ENCODE assay signal across 19 cellular contexts in genomic region chr1:177650947-177651346, GRCh38.
DNase-seq lines count a peak whose midpoint lies in the region; ATAC-seq and TF ChIP-seq lines count a peak whose summit lies in the region.
"Had no signal": no experiment of that assay in that cellular context is flagged by ENCODE, and none has a peak within 500 bp of the region (broad histone marks: within the 10 kb centered on the region; RNA-seq: fewer than 3 reads in every experiment).

No MANE protein-coding gene starts in this region.

- peak; percentile 55 for ATAC-seq in GM19324 (IDR thresholded peaks at IDR 0.05; ENCODE audit: low FRiP score, unreplicated experiment)
- peak; percentile 41 to 59 for ATAC-seq in lower lobe of right lung
- ATAC-seq: foreskin keratinocyte, sciatic nerve had no signal

- H3K27me3 ChIP-seq in esophagus muscularis mucosa = no peaks in the 10 kb centered on the region
- no peaks in the 10 kb centered on the region for H3K27me3 ChIP-seq in lower lobe of right lung (ENCODE audit: low read depth)

- H3K4me1 ChIP-seq in esophagus muscularis mucosa (no peaks in the 10 kb centered on the region), lower lobe of right lung (no peaks in the 10 kb centered on the region)
- H3K4me1 ChIP-seq: foreskin keratinocyte had no signal

- H3K4me3 Mint-ChIP-seq in T-helper 2 cell treated with Interferon-gamma antibody and Interleukin-4, amounts not matched to agents 5 μg/mL and 100 μg/mL, for 36 hours = no peak overlapping the region
- H3K4me3 Mint-ChIP-seq: activated naive CD4-positive, alpha-beta T cell treated with anti-CD3 and anti-CD28 coated beads, Interleukin-2, amount 10 ng/mL, durations not matched to agents 7 days and 5 days; CD4-positive, alpha-beta memory T cell had no signal

- H3K9me3 Mint-ChIP-seq in T-helper 2 cell treated with Interferon-gamma antibody and Interleukin-4, amounts not matched to agents 5 μg/mL and 100 μg/mL, for 36 hours = peaks cover 12% of the 10 kb centered on the region

- WGBS in esophagus muscularis mucosa = 88% methylated on average over 3 of the region's 3 CpGs

- intact Hi-C loops in esophagus muscularis mucosa (cut with DNase I) = no loop called here
- intact Hi-C loops in lower lobe of right lung (cut with DNase I) = no loop called here

- no peak overlapping the region for H3K27ac Mint-ChIP-seq in T-helper 2 cell treated with Interferon-gamma antibody and Interleukin-4, amounts not matched to agents 5 μg/mL and 100 μg/mL, for 36 hours
- H3K27ac Mint-ChIP-seq: activated naive CD4-positive, alpha-beta T cell treated with anti-CD3 and anti-CD28 coated beads, Interleukin-2, amount 10 ng/mL, durations not matched to agents 7 days and 5 days; CD4-positive, alpha-beta memory T cell had no signal

- no peaks in the 10 kb centered on the region for H3K4me1 Mint-ChIP-seq in T-helper 2 cell treated with Interferon-gamma antibody and Interleukin-4, amounts not matched to agents 5 μg/mL and 100 μg/mL, for 36 hours (ENCODE audit: low read depth)
- H3K4me1 Mint-ChIP-seq: activated naive CD4-positive, alpha-beta T cell treated with anti-CD3 and anti-CD28 coated beads, Interleukin-2, amount 10 ng/mL, durations not matched to agents 7 days and 5 days; CD4-positive, alpha-beta memory T cell had no signal

- TF ChIP-seq EP300 in esophagus muscularis mucosa (IDR thresholded peaks at IDR 0.05) = no peak

- in situ Hi-C loops in ACHN (cut with HindIII; ENCODE audit: low pct_ligation_motif_present, low pct_unique_long_range_greater_than_20kb, low sequenced_read_pairs) = no loop called here

- TF ChIP-seq CTCF in esophagus muscularis mucosa (IDR thresholded peaks at IDR 0.05) (no peak), lower lobe of right lung (IDR thresholded peaks at IDR 0.05) (no peak)

- no peaks in the 10 kb centered on the region for H3K36me3 Mint-ChIP-seq in T-helper 2 cell treated with Interferon-gamma antibody and Interleukin-4, amounts not matched to agents 5 μg/mL and 100 μg/mL, for 36 hours (ENCODE audit: low read depth)
- H3K36me3 Mint-ChIP-seq: activated naive CD4-positive, alpha-beta T cell treated with anti-CD3 and anti-CD28 coated beads, Interleukin-2, amount 10 ng/mL, durations not matched to agents 7 days and 5 days; CD4-positive, alpha-beta memory T cell had no signal

- DNase-seq in ACHN = peak; percentile 74
- peak; percentile 34 for DNase-seq in esophagus muscularis mucosa (ENCODE audit: extremely low spot score)
- DNase-seq in lower lobe of right lung = no peak
- no peak for DNase-seq in NK-92 treated with Interleukin-12 subunit alpha and Interleukin-12 subunit beta, amount 100 ng/mL, for 24 hours (lab: John Stamatoyannopoulos, UW)
- DNase-seq in T-helper 2 cell treated with Interferon-gamma antibody and Interleukin-4, amounts not matched to agents 5 μg/mL and 100 μg/mL, for 36 hours (ENCODE audit: low spot score) = no peak
- no peak for DNase-seq in SKM-1 treated with dmso at 0.1 percent for 144 hours (lab: John Stamatoyannopoulos, UW; ENCODE audit: unreplicated experiment)
- no peak for DNase-seq in medulla oblongata (ENCODE audit: extremely low spot score)
- DNase-seq: activated CD4-positive, alpha-beta T cell treated with anti-CD3 and anti-CD28 coated beads for 4 hours; activated naive CD4-positive, alpha-beta T cell treated with anti-CD3 and anti-CD28 coated beads, Interleukin-2, amount 10 ng/mL, durations not matched to agents 7 days and 5 days; CD4-positive, alpha-beta memory T cell; EL; foreskin keratinocyte; NCI-H2081; NCI-H524 treated with DMSO at 0.1 percent for 48 hours; stimulated activated CD4-positive, alpha-beta T cell treated with anti-CD3 and anti-CD28 coated beads, Interleukin-2, amount 100 ng/mL, for 24 hours had no signal

- no peak overlapping the region for H3K4me3 ChIP-seq in esophagus muscularis mucosa
- H3K4me3 ChIP-seq in lower lobe of right lung = no peak overlapping the region
- H3K4me3 ChIP-seq: SK-N-MC had no signal

- H3K36me3 ChIP-seq in esophagus muscularis mucosa (no peaks in the 10 kb centered on the region), lower lobe of right lung (no peaks in the 10 kb centered on the region)

- H3K9me3 ChIP-seq in esophagus muscularis mucosa (no peaks in the 10 kb centered on the region), lower lobe of right lung (no peaks in the 10 kb centered on the region)

- H3K27ac ChIP-seq in esophagus muscularis mucosa (replicated peaks in 1 of 4) (no peak overlapping the region), lower lobe of right lung (no peak overlapping the region)
- H3K27ac ChIP-seq: foreskin keratinocyte, HL-60, SK-N-MC had no signal

- H3K27me3 Mint-ChIP-seq in T-helper 2 cell treated with Interferon-gamma antibody and Interleukin-4, amounts not matched to agents 5 μg/mL and 100 μg/mL, for 36 hours (ENCODE audit: low read depth) = no peaks in the 10 kb centered on the region
- H3K27me3 Mint-ChIP-seq: activated naive CD4-positive, alpha-beta T cell treated with anti-CD3 and anti-CD28 coated beads, Interleukin-2, amount 10 ng/mL, durations not matched to agents 7 days and 5 days; CD4-positive, alpha-beta memory T cell had no signal

- no peak for TF ChIP-seq POLR2A in esophagus muscularis mucosa (IDR thresholded peaks at IDR 0.05; ENCODE audit: low read depth)

Comparison
In these comparisons a context has a peak if more than half of its experiments do, and no peak if none do; other contexts are left out.
1. DNase-seq: peak in ACHN (single experiment) and esophagus muscularis mucosa (single experiment); none in lower lobe of right lung (single experiment), NK-92 treated with Interleukin-12 subunit alpha and Interleukin-12 subunit beta, amount 100 ng/mL, for 24 hours (single experiment), T-helper 2 cell treated with Interferon-gamma antibody and Interleukin-4, amounts not matched to agents 5 μg/mL and 100 μg/mL, for 36 hours (single experiment), SKM-1 treated with dmso at 0.1 percent for 144 hours (single experiment) and medulla oblongata (single experiment).